ENCODE assay signal across 1 cellular context in genomic region chr10:72277340-72277995, GRCh38.
TF ChIP-seq lines count a peak whose summit lies in the region.

No MANE protein-coding gene starts in this region.

TF ChIP-seq in HepG2, 621 proteins besides CTCF, POLR2A, EP300 and RAD21 (continued from another document):
- TF ChIP-seq MNT (IDR thresholded peaks at IDR 0.05) (no peak), ZNF296 (CRISPR knock-in tag; conservative IDR thresholded peaks at IDR 0.05) (no peak), THAP7 (CRISPR knock-in tag; IDR thresholded peaks at IDR 0.05) (0 out of 2 replicates have a peak, but pooled peaks have one; percentile 22), SRY (CRISPR knock-in tag; IDR thresholded peaks at IDR 0.05) (no peak), BRD4 (CRISPR knock-in tag; IDR thresholded peaks at IDR 0.05) (0 out of 2 replicates have a peak, but pooled peaks have one; percentile 13)
